In the genomic region with DNA sequence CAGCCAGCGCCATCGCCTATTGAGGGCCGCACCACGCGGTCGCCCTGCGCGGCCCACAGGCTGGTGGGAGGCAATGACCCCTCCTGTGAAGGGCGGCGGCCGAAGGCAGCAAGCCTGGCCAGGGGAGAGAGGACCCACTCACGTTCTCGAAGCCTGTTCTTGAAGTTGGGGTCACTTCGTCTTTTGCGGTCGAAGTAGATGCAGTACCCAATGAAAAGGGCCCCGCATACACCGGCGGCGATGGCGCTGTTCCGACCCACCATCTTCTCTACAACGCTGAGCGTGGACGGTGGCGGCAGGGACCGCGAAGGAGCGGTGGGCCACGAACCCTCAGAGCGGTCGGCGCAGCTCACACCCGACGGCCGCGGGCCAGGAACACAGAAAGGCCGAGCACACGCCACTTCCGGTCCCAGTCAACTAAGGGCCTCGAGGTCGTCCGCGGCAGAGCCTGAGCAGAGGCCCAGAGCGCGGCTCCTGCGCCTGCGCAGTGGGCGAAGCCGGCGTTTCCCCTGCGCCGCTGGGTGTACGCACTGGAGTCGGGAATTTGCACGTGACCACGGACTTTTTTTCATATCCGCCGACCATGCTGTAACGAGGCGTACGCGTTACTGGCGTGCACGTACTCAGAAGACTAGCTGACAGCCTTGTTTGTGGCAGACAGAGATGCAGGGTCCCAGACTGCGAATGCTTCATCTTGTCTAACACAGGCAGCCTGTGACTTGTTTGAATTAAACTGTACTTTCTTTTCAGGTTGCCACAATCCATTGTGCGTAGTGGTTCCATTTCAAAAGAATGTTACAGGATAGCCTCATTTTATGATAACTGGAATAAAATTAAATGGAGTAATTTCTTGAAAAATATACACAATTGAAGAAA, we compare ENCODE assay signal across 8 cellular contexts. TPM values are rescaled to one million over a fixed set of nuclear protein-coding genes. Genes with fewer than 3 reads are reported as not detected.
DNase-seq lines count a peak whose midpoint lies in the region; TF ChIP-seq lines count a peak whose summit lies in the region.

A gene (minus strand): TSS at position 385 of the 876 bp plus-strand sequence. CDS start 122 bp downstream, at position 263.

- H3K4me3 ChIP-seq in MG63 (peak within 1 kb of the TSS; percentile 93), fibroblast of villous mesenchyme (ENCODE audit: low read depth, low read length) (peak within 1 kb of the TSS; percentile 98), stomach smooth muscle (ENCODE audit: low read length in 2 of 2) (peak within 1 kb of the TSS; percentile 98 to 99)

- no peak within 1 kb of the TSS for H2BK12ac ChIP-seq in H9 (ENCODE audit: insufficient read length, low read depth, low read length)

- H3K4me3 Mint-ChIP-seq in H9, result peak within 1 kb of the TSS; percentile 97 to 99
- H3K4me3 Mint-ChIP-seq in neural crest cell, result peak within 1 kb of the TSS; percentile 99

- no peak within 1 kb of the TSS for H2BK5ac ChIP-seq in H9 (ENCODE audit: insufficient read length, low read length)

- H3K56ac ChIP-seq in H9 (ENCODE audit: insufficient read length, low read depth, low read length), result no peak within 1 kb of the TSS

- H2AFZ ChIP-seq in H9 (ENCODE audit: low read length), result no peak within 1 kb of the TSS

- no peak within 1 kb of the TSS for H2AK5ac ChIP-seq in H9 (ENCODE audit: insufficient read length, low read length)

- peak within 1 kb of the TSS; percentile 56 for H4K5ac ChIP-seq in H9 (ENCODE audit: insufficient read length, low read depth, low read length)

- H3K4me1 Mint-ChIP-seq in H9 (peaks cover 15 to 27% of the 10 kb centered on the region in 2 experiments), neural crest cell (peaks cover 34% of the 10 kb centered on the region)

- H3K36me3 Mint-ChIP-seq in H9 (ENCODE audit: insufficient read depth in 1 of 3, low read depth in 3 of 3) (peaks cover 36 to 65% (median 57%) of the 10 kb centered on the region in 3 experiments), neural crest cell (ENCODE audit: low read depth) (peaks cover 22% of the 10 kb centered on the region)

- no peaks in the 10 kb centered on the region for H4K20me1 ChIP-seq in H9 (ENCODE audit: control insufficient read depth, insufficient read depth, insufficient read length)

- H4K8ac ChIP-seq in H9 (replicated peaks; ENCODE audit: insufficient read length, low read depth, low read length), result no peak within 1 kb of the TSS

- H3K23me2 ChIP-seq in H9 (ENCODE audit: insufficient read length, low read depth, low read length, poor library complexity, severe bottlenecking), result peaks cover 4% of the 10 kb centered on the region

- H3K27me3 Mint-ChIP-seq in H9 (ENCODE audit: low read depth), result no peaks in the 10 kb centered on the region
- H3K27me3 Mint-ChIP-seq in neural crest cell (ENCODE audit: low read depth), result no peaks in the 10 kb centered on the region

- H3K27me3 ChIP-seq in H9 (ENCODE audit: insufficient read depth, low read length) (no peaks in the 10 kb centered on the region), MG63 (no peaks in the 10 kb centered on the region), stomach smooth muscle (ENCODE audit: control insufficient read depth in 1 of 2, insufficient read depth in 2 of 2, low read length in 2 of 2) (no peaks in the 10 kb centered on the region)

- H3K27ac Mint-ChIP-seq in H9 (peak within 1 kb of the TSS; percentile 96 to 99 (median 99)), neural crest cell (ENCODE audit: unreplicated experiment) (peak within 1 kb of the TSS; percentile 99)

- H3K9me3 ChIP-seq in ES-I3 (ENCODE audit: control insufficient read depth, insufficient read depth, low read length) (no peaks in the 10 kb centered on the region), H9 (ENCODE audit: control insufficient read depth, low read depth, low read length) (no peaks in the 10 kb centered on the region), MG63 (no peaks in the 10 kb centered on the region), stomach smooth muscle (ENCODE audit: control insufficient read depth in 2 of 2, low read length in 2 of 2) (no peaks in the 10 kb centered on the region)

- H3K36me3 ChIP-seq in ES-I3 (ENCODE audit: insufficient read depth, low read length) (peaks cover 6% of the 10 kb centered on the region; the same call in 1 of the 2 replicates), MG63 (peaks cover 74% of the 10 kb centered on the region), stomach smooth muscle (ENCODE audit: control insufficient read depth in 2 of 2, insufficient read depth in 2 of 2, low read length in 2 of 2) (no peaks in the 10 kb centered on the region)

- H3K79me1 ChIP-seq in H9 (ENCODE audit: insufficient read depth, low read depth, low read length, poor library complexity, severe bottlenecking), result no peaks in the 10 kb centered on the region

- H3K4ac ChIP-seq in H9 (ENCODE audit: low read depth, low read length), result peak within 1 kb of the TSS; percentile 70

- DNase-seq in H9 (peak; percentile 98), MG63 (peak; percentile 99), SHP77 treated with DMSO at 0.1 percent for 48 hours (lab: John Stamatoyannopoulos, UW) (peak; percentile 94), fibroblast of villous mesenchyme (ENCODE audit: low read depth) (peak; percentile 98), neural crest cell (ENCODE audit: low read depth, low spot score) (peak; percentile 88)
- peak; percentile 98 for DNase-seq in activated effector memory CD4-positive, alpha-beta T cell treated with anti-CD3 and anti-CD28 coated beads, Interleukin-2, amount 50 U/mL, for 16 hours

- peak within 1 kb of the TSS; percentile 84 for H3K14ac ChIP-seq in H9 (ENCODE audit: insufficient read depth, low read length)

- H4K91ac ChIP-seq in H9 (ENCODE audit: insufficient read length, low read depth, low read length), result no peak within 1 kb of the TSS

- H2BK120ac ChIP-seq in H9 (ENCODE audit: low read depth, low read length, poor library complexity, severe bottlenecking), result peak within 1 kb of the TSS; percentile 26

- peaks cover 40% of the 10 kb centered on the region for H3K79me2 ChIP-seq in H9 (ENCODE audit: insufficient read depth, low read length)

- TF ChIP-seq CTCF in H9 (conservative IDR thresholded peaks at IDR 0.05) (no peak), fibroblast of villous mesenchyme (IDR thresholded peaks at IDR 0.05; ENCODE audit: insufficient read depth, low read depth, low read length) (no peak), neural crest cell (conservative IDR thresholded peaks at IDR 0.05) (no peak)

- peak within 1 kb of the TSS; percentile 77 for H3K4me2 ChIP-seq in H9 (ENCODE audit: insufficient read depth, insufficient read length, low read length)

- peaks cover 7% of the 10 kb centered on the region for H3K4me1 ChIP-seq in ES-I3 (ENCODE audit: insufficient read depth, low read length)
- H3K4me1 ChIP-seq in H9 (ENCODE audit: insufficient read depth, low read length), result no peaks in the 10 kb centered on the region
- H3K4me1 ChIP-seq in stomach smooth muscle (ENCODE audit: control insufficient read depth, insufficient read depth, low read length), result peaks cover 5% of the 10 kb centered on the region

- H3T11ph ChIP-seq in H9 (ENCODE audit: low read length), result no peak within 1 kb of the TSS

- no peak within 1 kb of the TSS for H2BK20ac ChIP-seq in H9 (ENCODE audit: low read depth, low read length, poor library complexity, severe bottlenecking)

- H3K27ac ChIP-seq in H9 (ENCODE audit: insufficient read length, low read depth, low read length) (no peak within 1 kb of the TSS), stomach smooth muscle (ENCODE audit: low read length) (peak within 1 kb of the TSS; percentile 86)

- peak within 1 kb of the TSS; percentile 65 for H3K9ac ChIP-seq in ES-I3 (ENCODE audit: low read depth, low read length)
- H3K9ac ChIP-seq in H9 (ENCODE audit: extremely low read depth, insufficient read length, low read length), result peak within 1 kb of the TSS; percentile 96
- H3K9ac ChIP-seq in stomach smooth muscle (ENCODE audit: low read length in 2 of 2), result peak within 1 kb of the TSS; percentile 97 to 100

- no peak within 1 kb of the TSS for H3K23ac ChIP-seq in H9 (ENCODE audit: insufficient read length, low read depth, low read length)

- no peak within 1 kb of the TSS for H2BK15ac ChIP-seq in H9 (ENCODE audit: low read depth, low read length)

- 0 out of 5 replicates have a peak, but pooled peaks cover 0 to 3% of the 10 kb centered on the region in 2 experiments for H3K9me3 Mint-ChIP-seq in H9
- no peaks in the 10 kb centered on the region for H3K9me3 Mint-ChIP-seq in neural crest cell

- peak within 1 kb of the TSS; percentile 91 for H3K18ac ChIP-seq in H9 (ENCODE audit: insufficient read length, low read depth, low read length)

- no CpG with 5 or more reads among the region's 67 CpGs for WGBS in H9 (ENCODE audit: extremely low coverage, insufficient read length, low lambda C conversion rate)

RNA-seq across cellular contexts. Expression of the gene that starts here (rescaled TPM):
- 191 and 197 TPM in 2 replicates for total RNA-seq in H9 (2021)
- 132 and 183 TPM in 2 replicates for total RNA-seq in MG63 (2014; rRNA removed; shearing (Covaris generic); ENCODE audit: low replicate concordance)
- 74.4 and 81.6 TPM in 2 replicates for total RNA-seq in fibroblast of villous mesenchyme
- 150 and 154 TPM in 2 replicates for total RNA-seq in neural crest cell
